1 cellular context compared by ENCODE assay signal in genomic region chr10:77699080-77699645, GRCh38.
TF ChIP-seq lines count a peak whose summit lies in the region.

No MANE protein-coding gene starts in this region.

TF ChIP-seq in GM12878, 131 proteins besides CTCF, POLR2A, EP300 and RAD21 (continued from another document and continues in another):
- no peak for TF ChIP-seq ZBTB33 (IDR thresholded peaks at IDR 0.05)
- no peak for TF ChIP-seq BACH1 (IDR thresholded peaks at IDR 0.05; ENCODE audit: borderline replicate concordance)
- no peak for TF ChIP-seq NRF1 (conservative IDR thresholded peaks at IDR 0.05; ENCODE audit: low read depth, low read length)
- no peak for TF ChIP-seq ASH2L (IDR thresholded peaks at IDR 0.05; ENCODE audit: borderline replicate concordance, low read depth)
- TF ChIP-seq ELK1 (IDR thresholded peaks at IDR 0.05; ENCODE audit: low read depth, low read length): no peak
- no peak for TF ChIP-seq NR2C1 (IDR thresholded peaks at IDR 0.05)
- no peak for TF ChIP-seq CREM (IDR thresholded peaks at IDR 0.05; ENCODE audit: low read depth)
- TF ChIP-seq RELB (IDR thresholded peaks at IDR 0.05; ENCODE audit: low read depth): peak; percentile 62; the same call in 1 of the 2 replicates
- no peak for TF ChIP-seq EGR1 (IDR thresholded peaks at IDR 0.05; ENCODE audit: borderline replicate concordance in 1 of 2, low read depth in 2 of 2, low read length in 2 of 2)
- TF ChIP-seq HSF1 (IDR thresholded peaks at IDR 0.05; ENCODE audit: low read depth, low read length): no peak
- no peak for TF ChIP-seq CUX1 (IDR thresholded peaks at IDR 0.05; ENCODE audit: insufficient replicate concordance, low read depth, low read length)
- TF ChIP-seq MTA2 (IDR thresholded peaks at IDR 0.05; ENCODE audit: low read depth): no peak
- no peak for TF ChIP-seq CHD1 (IDR thresholded peaks at IDR 0.05; ENCODE audit: low read depth, low read length)
- no peak for TF ChIP-seq ZNF217 (IDR thresholded peaks at IDR 0.05)
- TF ChIP-seq MEF2A (IDR thresholded peaks at IDR 0.05; ENCODE audit: insufficient read depth, low read depth, low read length): peak; percentile 69; the same call in 1 of the 2 replicates
- TF ChIP-seq CREB1 (IDR thresholded peaks at IDR 0.05; ENCODE audit: low read depth): no peak
- TF ChIP-seq SP1 (IDR thresholded peaks at IDR 0.05; ENCODE audit: low read depth, low read length): no peak
- TF ChIP-seq SPI1 (IDR thresholded peaks at IDR 0.05; ENCODE audit: borderline replicate concordance, insufficient read depth, low read depth, low read length): no peak
- TF ChIP-seq MEF2B (IDR thresholded peaks at IDR 0.05; ENCODE audit: partially characterized antibody, poor library complexity, severe bottlenecking): no peak
- TF ChIP-seq GATAD2B (conservative IDR thresholded peaks at IDR 0.05; ENCODE audit: low read depth): no peak
- no peak for TF ChIP-seq DPF2 (IDR thresholded peaks at IDR 0.05)
- TF ChIP-seq, protein P1, sequence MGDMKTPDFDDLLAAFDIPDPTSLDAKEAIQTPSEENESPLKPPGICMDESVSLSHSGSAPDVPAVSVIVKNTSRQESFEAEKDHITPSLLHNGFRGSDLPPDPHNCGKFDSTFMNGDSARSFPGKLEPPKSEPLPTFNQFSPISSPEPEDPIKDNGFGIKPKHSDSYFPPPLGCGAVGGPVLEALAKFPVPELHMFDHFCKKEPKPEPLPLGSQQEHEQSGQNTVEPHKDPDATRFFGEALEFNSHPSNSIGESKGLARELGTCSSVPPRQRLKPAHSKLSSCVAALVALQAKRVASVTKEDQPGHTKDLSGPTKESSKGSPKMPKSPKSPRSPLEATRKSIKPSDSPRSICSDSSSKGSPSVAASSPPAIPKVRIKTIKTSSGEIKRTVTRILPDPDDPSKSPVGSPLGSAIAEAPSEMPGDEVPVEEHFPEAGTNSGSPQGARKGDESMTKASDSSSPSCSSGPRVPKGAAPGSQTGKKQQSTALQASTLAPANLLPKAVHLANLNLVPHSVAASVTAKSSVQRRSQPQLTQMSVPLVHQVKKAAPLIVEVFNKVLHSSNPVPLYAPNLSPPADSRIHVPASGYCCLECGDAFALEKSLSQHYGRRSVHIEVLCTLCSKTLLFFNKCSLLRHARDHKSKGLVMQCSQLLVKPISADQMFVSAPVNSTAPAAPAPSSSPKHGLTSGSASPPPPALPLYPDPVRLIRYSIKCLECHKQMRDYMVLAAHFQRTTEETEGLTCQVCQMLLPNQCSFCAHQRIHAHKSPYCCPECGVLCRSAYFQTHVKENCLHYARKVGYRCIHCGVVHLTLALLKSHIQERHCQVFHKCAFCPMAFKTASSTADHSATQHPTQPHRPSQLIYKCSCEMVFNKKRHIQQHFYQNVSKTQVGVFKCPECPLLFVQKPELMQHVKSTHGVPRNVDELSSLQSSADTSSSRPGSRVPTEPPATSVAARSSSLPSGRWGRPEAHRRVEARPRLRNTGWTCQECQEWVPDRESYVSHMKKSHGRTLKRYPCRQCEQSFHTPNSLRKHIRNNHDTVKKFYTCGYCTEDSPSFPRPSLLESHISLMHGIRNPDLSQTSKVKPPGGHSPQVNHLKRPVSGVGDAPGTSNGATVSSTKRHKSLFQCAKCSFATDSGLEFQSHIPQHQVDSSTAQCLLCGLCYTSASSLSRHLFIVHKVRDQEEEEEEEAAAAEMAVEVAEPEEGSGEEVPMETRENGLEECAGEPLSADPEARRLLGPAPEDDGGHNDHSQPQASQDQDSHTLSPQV (IDR thresholded peaks at IDR 0.05): no peak
- no peak for TF ChIP-seq IRF5 (IDR thresholded peaks at IDR 0.05; ENCODE audit: borderline replicate concordance)
- TF ChIP-seq, protein P2, sequence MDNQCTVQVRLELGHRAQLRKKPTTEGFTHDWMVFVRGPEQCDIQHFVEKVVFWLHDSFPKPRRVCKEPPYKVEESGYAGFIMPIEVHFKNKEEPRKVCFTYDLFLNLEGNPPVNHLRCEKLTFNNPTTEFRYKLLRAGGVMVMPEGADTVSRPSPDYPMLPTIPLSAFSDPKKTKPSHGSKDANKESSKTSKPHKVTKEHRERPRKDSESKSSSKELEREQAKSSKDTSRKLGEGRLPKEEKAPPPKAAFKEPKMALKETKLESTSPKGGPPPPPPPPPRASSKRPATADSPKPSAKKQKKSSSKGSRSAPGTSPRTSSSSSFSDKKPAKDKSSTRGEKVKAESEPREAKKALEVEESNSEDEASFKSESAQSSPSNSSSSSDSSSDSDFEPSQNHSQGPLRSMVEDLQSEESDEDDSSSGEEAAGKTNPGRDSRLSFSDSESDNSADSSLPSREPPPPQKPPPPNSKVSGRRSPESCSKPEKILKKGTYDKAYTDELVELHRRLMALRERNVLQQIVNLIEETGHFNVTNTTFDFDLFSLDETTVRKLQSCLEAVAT (IDR thresholded peaks at IDR 0.05): no peak
- TF ChIP-seq GABPA (IDR thresholded peaks at IDR 0.05; ENCODE audit: low read depth): no peak
- TF ChIP-seq HDAC2 (IDR thresholded peaks at IDR 0.05): no peak
- no peak for TF ChIP-seq CHD4 (IDR thresholded peaks at IDR 0.05)
- no peak for TF ChIP-seq HCFC1 (IDR thresholded peaks at IDR 0.05; ENCODE audit: low read length)
- TF ChIP-seq, protein P3, sequence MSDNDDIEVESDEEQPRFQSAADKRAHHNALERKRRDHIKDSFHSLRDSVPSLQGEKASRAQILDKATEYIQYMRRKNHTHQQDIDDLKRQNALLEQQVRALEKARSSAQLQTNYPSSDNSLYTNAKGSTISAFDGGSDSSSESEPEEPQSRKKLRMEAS (IDR thresholded peaks at IDR 0.05; ENCODE audit: low read depth, low read length): no peak
- no peak for TF ChIP-seq HDGF (IDR thresholded peaks at IDR 0.05)
- TF ChIP-seq, protein P4, sequence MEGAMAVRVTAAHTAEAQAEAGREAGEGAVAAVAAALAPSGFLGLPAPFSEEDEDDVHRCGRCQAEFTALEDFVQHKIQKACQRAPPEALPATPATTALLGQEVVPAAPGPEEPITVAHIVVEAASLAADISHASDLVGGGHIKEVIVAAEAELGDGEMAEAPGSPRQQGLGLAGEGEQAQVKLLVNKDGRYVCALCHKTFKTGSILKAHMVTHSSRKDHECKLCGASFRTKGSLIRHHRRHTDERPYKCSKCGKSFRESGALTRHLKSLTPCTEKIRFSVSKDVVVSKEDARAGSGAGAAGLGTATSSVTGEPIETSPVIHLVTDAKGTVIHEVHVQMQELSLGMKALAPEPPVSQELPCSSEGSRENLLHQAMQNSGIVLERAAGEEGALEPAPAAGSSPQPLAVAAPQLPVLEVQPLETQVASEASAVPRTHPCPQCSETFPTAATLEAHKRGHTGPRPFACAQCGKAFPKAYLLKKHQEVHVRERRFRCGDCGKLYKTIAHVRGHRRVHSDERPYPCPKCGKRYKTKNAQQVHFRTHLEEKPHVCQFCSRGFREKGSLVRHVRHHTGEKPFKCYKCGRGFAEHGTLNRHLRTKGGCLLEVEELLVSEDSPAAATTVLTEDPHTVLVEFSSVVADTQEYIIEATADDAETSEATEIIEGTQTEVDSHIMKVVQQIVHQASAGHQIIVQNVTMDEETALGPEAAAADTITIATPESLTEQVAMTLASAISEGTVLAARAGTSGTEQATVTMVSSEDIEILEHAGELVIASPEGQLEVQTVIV (IDR thresholded peaks at IDR 0.05; ENCODE audit: borderline replicate concordance, partially characterized antibody): no peak
- peak; percentile 23; the same call in 1 of the 2 replicates for TF ChIP-seq RUNX3 (IDR thresholded peaks at IDR 0.05; ENCODE audit: low read length)
- TF ChIP-seq LARP7 (IDR thresholded peaks at IDR 0.05): no peak
- TF ChIP-seq RFX5 (IDR thresholded peaks at IDR 0.05; ENCODE audit: low read depth, low read length): no peak
- no peak for TF ChIP-seq MYC (IDR thresholded peaks at IDR 0.05; ENCODE audit: insufficient read depth, insufficient read length, insufficient replicate concordance, low read length, severe bottlenecking)
- TF ChIP-seq TCF7 (IDR thresholded peaks at IDR 0.05; ENCODE audit: borderline replicate concordance): no peak
- no peak for TF ChIP-seq ZBED1 (IDR thresholded peaks at IDR 0.05; ENCODE audit: borderline replicate concordance)
